28 cellular contexts compared by ENCODE assay signal in genomic region chr14:54116163-54116562, GRCh38.
"Had no signal": no experiment of that assay in that cellular context is flagged by ENCODE, and none has a peak within 500 bp of the region (broad histone marks: within the 10 kb centered on the region; RNA-seq: fewer than 3 reads in every experiment).

No MANE protein-coding gene starts in this region.

- H3K4me3 ChIP-seq: coronary artery, esophagus squamous epithelium, heart right ventricle, lower lobe of right lung, pancreas, smooth muscle cell, suprapubic skin, transverse colon, upper lobe of right lung, vagina had no signal

- DNase-seq: effector memory CD4-positive, alpha-beta T cell; erythroblast; esophagus squamous epithelium; foreskin melanocyte; glutamatergic neuron; heart right ventricle; hypothalamus; immature natural killer cell; islet precursor cell; left ventricle myocardium superior; lower lobe of right lung; naive thymus-derived CD8-positive, alpha-beta T cell; nephron progenitor cell; occipital lobe; pancreas; stimulated activated CD4-positive, alpha-beta T cell treated with anti-CD3 and anti-CD28 coated beads, Interleukin-12 subunit alpha, Interleukin-12 subunit beta, amount 100 ng/mL, for 4 hours; stimulated activated CD4-positive, alpha-beta T cell treated with anti-CD3 and anti-CD28 coated beads, Interleukin-1b, Interleukin-23, amount 100 ng/mL, for 48 hours; stimulated activated CD4-positive, alpha-beta T cell treated with anti-CD3 and anti-CD28 coated beads, Interleukin-4, amount 100 ng/mL, for 1 hour; stimulated activated CD8-positive, alpha-beta memory T cell treated with anti-CD3 and anti-CD28 coated beads, Interleukin-4, amount 100 ng/mL, for 48 hours; stimulated activated naive CD4-positive, alpha-beta T cell; stimulated activated naive CD8-positive, alpha-beta T cell treated with anti-CD3 and anti-CD28 coated beads, Interleukin-15, amount 100 ng/mL, for 72 hours; transverse colon; upper lobe of right lung had no signal

- H3K36me3 ChIP-seq: esophagus squamous epithelium, heart right ventricle, lower lobe of right lung, pancreas, suprapubic skin, transverse colon, upper lobe of right lung, vagina had no signal

- H3K27me3 ChIP-seq: esophagus squamous epithelium, heart right ventricle, pancreas, suprapubic skin, transverse colon, upper lobe of right lung, vagina had no signal

- H3K4me1 ChIP-seq: esophagus squamous epithelium, lower lobe of right lung, pancreas, upper lobe of right lung, vagina had no signal

- FAIRE-seq: pancreas had no signal

- H3K27ac ChIP-seq: coronary artery, esophagus squamous epithelium, heart right ventricle, lower lobe of right lung, pancreas, suprapubic skin, transverse colon, upper lobe of right lung, vagina had no signal

- ATAC-seq: heart right ventricle; left ventricle myocardium superior; lower lobe of right lung; naive thymus-derived CD8-positive, alpha-beta T cell; pancreas; sciatic nerve; stimulated activated naive CD8-positive, alpha-beta T cell treated with anti-CD3 and anti-CD28 coated beads, Interleukin-15, amount 100 ng/mL, for 72 hours; upper lobe of right lung had no signal

- H3K9me3 ChIP-seq: esophagus squamous epithelium, heart right ventricle, lower lobe of right lung, pancreas, suprapubic skin, transverse colon, upper lobe of right lung, vagina had no signal

- H3K4me2 ChIP-seq: smooth muscle cell had no signal
